Comparison of ENCODE assay signal across 24 cellular contexts in the genomic region with DNA sequence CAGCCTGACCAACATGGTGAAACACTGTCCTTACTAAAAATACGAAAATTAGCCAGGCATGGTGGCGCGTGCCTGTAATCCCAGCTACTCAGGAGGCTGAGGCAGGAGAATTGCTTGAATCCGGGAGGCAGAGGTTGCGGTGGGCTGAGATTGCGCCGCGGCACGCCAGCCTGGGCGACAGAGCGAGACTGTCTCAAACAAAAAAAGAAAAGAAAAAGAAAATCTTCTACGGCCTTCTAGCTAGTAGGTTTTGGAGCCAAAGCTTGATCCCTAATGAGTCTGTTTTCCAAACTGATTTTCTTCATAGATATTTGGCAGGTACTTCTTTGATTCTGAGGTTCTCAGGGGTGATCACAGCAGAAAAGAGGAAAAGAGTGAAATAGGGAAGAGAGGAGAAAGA.
DNase-seq lines count a peak whose midpoint lies in the region; ATAC-seq and TF ChIP-seq lines count a peak whose summit lies in the region.
"Had no signal": no experiment of that assay in that cellular context is flagged by ENCODE, and none has a peak within 500 bp of the region (broad histone marks: within the 10 kb centered on the region; RNA-seq: fewer than 3 reads in every experiment).

No MANE protein-coding gene starts in this region.

- CTCF ChIA-PET in activated CD8-positive, alpha-beta T cell treated with anti-CD3 and anti-CD28 coated beads for 36 hours (lab: Charles Lee), result interaction anchor here (1.0 kb wide), 1 partner anchor 57 kb away, joined by 3 read pairs; no protein-coding TSS in a partner anchor
- CTCF ChIA-PET in activated CD8-positive, alpha-beta T cell treated with anti-CD3 and anti-CD28 coated beads, Interleukin-2, amount 10 ng/mL, durations not matched to agents 7 days and 5 days (lab: Charles Lee), result no interaction called here

- no peak overlapping the region for H3K4me3 ChIP-seq in mesodermal cell (ENCODE audit: extremely low read depth, insufficient read depth, low read length, poor library complexity, severe bottlenecking)
- peak overlapping the region; percentile 34 to 38 for H3K4me3 ChIP-seq in tibial artery

- peaks cover 12% of the 10 kb centered on the region for H3K9me3 Mint-ChIP-seq in activated CD8-positive, alpha-beta T cell treated with anti-CD3 and anti-CD28 coated beads for 36 hours
- H3K9me3 Mint-ChIP-seq in activated CD8-positive, alpha-beta T cell treated with anti-CD3 and anti-CD28 coated beads, Interleukin-2, amount 10 ng/mL, durations not matched to agents 7 days and 5 days (ENCODE audit: insufficient read depth), result peaks cover 11% of the 10 kb centered on the region
- no peaks in the 10 kb centered on the region for H3K9me3 Mint-ChIP-seq in chondrocyte (ENCODE audit: low read depth)
- H3K9me3 Mint-ChIP-seq: activated CD4-positive, alpha-beta memory T cell treated with anti-CD3 and anti-CD28 coated beads, Interleukin-2, amount 10 ng/mL, durations not matched to agents 7 days and 5 days; effector memory CD8-positive, alpha-beta T cell had no signal

- no peak for ATAC-seq in activated CD8-positive, alpha-beta T cell treated with anti-CD3 and anti-CD28 coated beads for 36 hours
- ATAC-seq in activated CD8-positive, alpha-beta T cell treated with anti-CD3 and anti-CD28 coated beads, Interleukin-2, amount 10 ng/mL, durations not matched to agents 7 days and 5 days, result no peak
- no peak for ATAC-seq in esophagus mucosa
- ATAC-seq: effector memory CD8-positive, alpha-beta T cell had no signal

- intact Hi-C loops in activated CD8-positive, alpha-beta T cell treated with anti-CD3 and anti-CD28 coated beads for 36 hours (cut with micrococcal nuclease), result no loop called here
- intact Hi-C loops in tibial artery (cut with DNase I; ENCODE audit: low total_unique reads), result no loop called here

- no peak for TF ChIP-seq CTCF in activated CD8-positive, alpha-beta T cell treated with anti-CD3 and anti-CD28 coated beads for 36 hours (IDR thresholded peaks at IDR 0.05)
- TF ChIP-seq CTCF in chondrocyte (IDR thresholded peaks at IDR 0.05) (no peak), tibial artery (IDR thresholded peaks at IDR 0.05) (no peak)

- no peak for DNase-seq in activated CD8-positive, alpha-beta T cell treated with anti-CD3 and anti-CD28 coated beads for 36 hours
- DNase-seq in activated CD8-positive, alpha-beta T cell treated with anti-CD3 and anti-CD28 coated beads, Interleukin-2, amount 10 ng/mL, durations not matched to agents 7 days and 5 days, result no peak
- DNase-seq in chondrocyte (ENCODE audit: low spot score), result no peak
- DNase-seq in tibial artery, result no peak
- DNase-seq in T-helper 9 cell, result no peak
- no peak for DNase-seq in NCI-H1694 (lab: John Stamatoyannopoulos, UW)
- DNase-seq: activated CD4-positive, alpha-beta memory T cell treated with anti-CD3 and anti-CD28 coated beads, Interleukin-2, amount 10 ng/mL, durations not matched to agents 7 days and 5 days; activated T-cell treated with anti-CD3 and anti-CD28 coated beads, Interleukin-2, amount 50 U/mL, for 48 hours; C1 segment of cervical spinal cord; cerebellar nuclear complex; effector memory CD8-positive, alpha-beta T cell; hippocampal formation; islet precursor cell; Kasumi-1; midbrain; NCI-H1105; NCI-H2107; NCI-H69; SHP77 had no signal

- H3K4me1 Mint-ChIP-seq in activated CD8-positive, alpha-beta T cell treated with anti-CD3 and anti-CD28 coated beads for 36 hours (ENCODE audit: low read depth), result peaks cover 19% of the 10 kb centered on the region
- peaks cover 32% of the 10 kb centered on the region for H3K4me1 Mint-ChIP-seq in activated CD8-positive, alpha-beta T cell treated with anti-CD3 and anti-CD28 coated beads, Interleukin-2, amount 10 ng/mL, durations not matched to agents 7 days and 5 days (ENCODE audit: low read depth)
- H3K4me1 Mint-ChIP-seq in chondrocyte (ENCODE audit: low read depth), result peaks cover 70% of the 10 kb centered on the region

- peaks cover 18% of the 10 kb centered on the region for H3K36me3 ChIP-seq in mesodermal cell (ENCODE audit: control insufficient read depth, insufficient read depth, low read length)
- H3K36me3 ChIP-seq in tibial artery, result no peaks in the 10 kb centered on the region
- H3K36me3 ChIP-seq: neutrophil had no signal

- no peak overlapping the region for H3K27ac Mint-ChIP-seq in activated CD8-positive, alpha-beta T cell treated with anti-CD3 and anti-CD28 coated beads for 36 hours
- no peak overlapping the region for H3K27ac Mint-ChIP-seq in activated CD8-positive, alpha-beta T cell treated with anti-CD3 and anti-CD28 coated beads, Interleukin-2, amount 10 ng/mL, durations not matched to agents 7 days and 5 days
- peak overlapping the region; percentile 90 for H3K27ac Mint-ChIP-seq in chondrocyte (ENCODE audit: unreplicated experiment)
- H3K27ac Mint-ChIP-seq: activated CD4-positive, alpha-beta memory T cell treated with anti-CD3 and anti-CD28 coated beads, Interleukin-2, amount 10 ng/mL, durations not matched to agents 7 days and 5 days; effector memory CD8-positive, alpha-beta T cell had no signal

- H3K27ac ChIP-seq in mesodermal cell (ENCODE audit: low read depth, low read length, severe bottlenecking) (peak overlapping the region; percentile 36), tibial artery (peak overlapping the region; percentile 81 to 86)
- H3K27ac ChIP-seq: 22Rv1, neutrophil, VCaP had no signal

- 97 to 100% methylated on average over 10 to 11 of the region's 12 CpGs for WGBS in mesodermal cell (ENCODE audit: insufficient coverage in 2 of 2), 2 experiments

- POLR2A ChIA-PET in activated CD8-positive, alpha-beta T cell treated with anti-CD3 and anti-CD28 coated beads for 36 hours (lab: Charles Lee), result no interaction called here
- POLR2A ChIA-PET in activated CD8-positive, alpha-beta T cell treated with anti-CD3 and anti-CD28 coated beads, Interleukin-2, amount 10 ng/mL, durations not matched to agents 7 days and 5 days (lab: Charles Lee), result no interaction called here

- H3K9me3 ChIP-seq in mesodermal cell (ENCODE audit: control insufficient read depth, low read length), result peaks cover 19% of the 10 kb centered on the region
- peaks cover 0 to 7% (median 6%) of the 10 kb centered on the region in 3 donors for H3K9me3 ChIP-seq in tibial artery
- H3K9me3 ChIP-seq: neutrophil had no signal

- peaks cover 28% of the 10 kb centered on the region for H3K4me1 ChIP-seq in mesodermal cell (ENCODE audit: control insufficient read depth, insufficient read depth, low read length, poor library complexity, severe bottlenecking)
- peaks cover 8 to 61% (median 44%) of the 10 kb centered on the region in 4 donors for H3K4me1 ChIP-seq in tibial artery

- no peaks in the 10 kb centered on the region for H3K27me3 ChIP-seq in tibial artery
- H3K27me3 ChIP-seq: neutrophil had no signal

- H3K27me3 Mint-ChIP-seq in activated CD8-positive, alpha-beta T cell treated with anti-CD3 and anti-CD28 coated beads for 36 hours, result peaks cover 2% of the 10 kb centered on the region
- no peaks in the 10 kb centered on the region for H3K27me3 Mint-ChIP-seq in activated CD8-positive, alpha-beta T cell treated with anti-CD3 and anti-CD28 coated beads, Interleukin-2, amount 10 ng/mL, durations not matched to agents 7 days and 5 days (ENCODE audit: low read depth)
- H3K27me3 Mint-ChIP-seq in chondrocyte (ENCODE audit: low read depth), result no peaks in the 10 kb centered on the region

- no peaks in the 10 kb centered on the region for H3K36me3 Mint-ChIP-seq in activated CD8-positive, alpha-beta T cell treated with anti-CD3 and anti-CD28 coated beads for 36 hours (ENCODE audit: low read depth)
- H3K36me3 Mint-ChIP-seq in activated CD8-positive, alpha-beta T cell treated with anti-CD3 and anti-CD28 coated beads, Interleukin-2, amount 10 ng/mL, durations not matched to agents 7 days and 5 days (ENCODE audit: low read depth), result peaks cover 8% of the 10 kb centered on the region
- peaks cover 5% of the 10 kb centered on the region for H3K36me3 Mint-ChIP-seq in chondrocyte (ENCODE audit: low read depth)

- peak overlapping the region; percentile 37 for H3K4me3 Mint-ChIP-seq in activated CD8-positive, alpha-beta T cell treated with anti-CD3 and anti-CD28 coated beads for 36 hours
- H3K4me3 Mint-ChIP-seq in activated CD8-positive, alpha-beta T cell treated with anti-CD3 and anti-CD28 coated beads, Interleukin-2, amount 10 ng/mL, durations not matched to agents 7 days and 5 days, result no peak overlapping the region
- peak overlapping the region; percentile 75 for H3K4me3 Mint-ChIP-seq in chondrocyte (ENCODE audit: unreplicated experiment)
- H3K4me3 Mint-ChIP-seq: activated CD4-positive, alpha-beta memory T cell treated with anti-CD3 and anti-CD28 coated beads, Interleukin-2, amount 10 ng/mL, durations not matched to agents 7 days and 5 days had no signal
